ENCODE assay signal across 1 cellular context in the genomic region with DNA sequence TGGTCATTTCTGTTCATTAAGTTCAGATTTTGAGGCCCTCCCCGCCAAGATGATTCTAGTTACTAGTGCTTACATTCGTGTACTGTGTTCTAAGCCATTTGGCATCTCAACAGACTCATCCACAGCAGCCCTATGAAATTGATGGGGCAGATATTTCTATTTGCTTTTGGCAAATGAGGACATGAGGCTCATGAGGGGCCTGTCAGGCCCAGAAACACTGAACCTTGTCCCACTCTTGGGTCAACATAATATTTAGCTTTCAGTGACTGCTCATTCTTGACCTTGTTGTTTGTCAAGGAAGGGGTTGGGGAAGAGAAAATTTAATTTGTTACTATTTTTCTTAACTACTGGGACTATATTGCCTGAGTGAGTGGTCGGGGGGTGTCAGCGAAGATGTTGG.
TF ChIP-seq lines count a peak whose summit lies in the region.

No MANE protein-coding gene starts in this region.

TF ChIP-seq in HepG2, 621 proteins besides CTCF, POLR2A, EP300 and RAD21 (continued from another document and continues in another):
- TF ChIP-seq, protein P1, sequence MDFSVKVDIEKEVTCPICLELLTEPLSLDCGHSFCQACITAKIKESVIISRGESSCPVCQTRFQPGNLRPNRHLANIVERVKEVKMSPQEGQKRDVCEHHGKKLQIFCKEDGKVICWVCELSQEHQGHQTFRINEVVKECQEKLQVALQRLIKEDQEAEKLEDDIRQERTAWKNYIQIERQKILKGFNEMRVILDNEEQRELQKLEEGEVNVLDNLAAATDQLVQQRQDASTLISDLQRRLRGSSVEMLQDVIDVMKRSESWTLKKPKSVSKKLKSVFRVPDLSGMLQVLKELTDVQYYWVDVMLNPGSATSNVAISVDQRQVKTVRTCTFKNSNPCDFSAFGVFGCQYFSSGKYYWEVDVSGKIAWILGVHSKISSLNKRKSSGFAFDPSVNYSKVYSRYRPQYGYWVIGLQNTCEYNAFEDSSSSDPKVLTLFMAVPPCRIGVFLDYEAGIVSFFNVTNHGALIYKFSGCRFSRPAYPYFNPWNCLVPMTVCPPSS (IDR thresholded peaks at IDR 0.05), result no peak
- TF ChIP-seq, protein P2, sequence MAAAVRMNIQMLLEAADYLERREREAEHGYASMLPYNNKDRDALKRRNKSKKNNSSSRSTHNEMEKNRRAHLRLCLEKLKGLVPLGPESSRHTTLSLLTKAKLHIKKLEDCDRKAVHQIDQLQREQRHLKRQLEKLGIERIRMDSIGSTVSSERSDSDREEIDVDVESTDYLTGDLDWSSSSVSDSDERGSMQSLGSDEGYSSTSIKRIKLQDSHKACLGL (CRISPR knock-in tag; IDR thresholded peaks at IDR 0.05), result no peak
- TF ChIP-seq, protein P3, sequence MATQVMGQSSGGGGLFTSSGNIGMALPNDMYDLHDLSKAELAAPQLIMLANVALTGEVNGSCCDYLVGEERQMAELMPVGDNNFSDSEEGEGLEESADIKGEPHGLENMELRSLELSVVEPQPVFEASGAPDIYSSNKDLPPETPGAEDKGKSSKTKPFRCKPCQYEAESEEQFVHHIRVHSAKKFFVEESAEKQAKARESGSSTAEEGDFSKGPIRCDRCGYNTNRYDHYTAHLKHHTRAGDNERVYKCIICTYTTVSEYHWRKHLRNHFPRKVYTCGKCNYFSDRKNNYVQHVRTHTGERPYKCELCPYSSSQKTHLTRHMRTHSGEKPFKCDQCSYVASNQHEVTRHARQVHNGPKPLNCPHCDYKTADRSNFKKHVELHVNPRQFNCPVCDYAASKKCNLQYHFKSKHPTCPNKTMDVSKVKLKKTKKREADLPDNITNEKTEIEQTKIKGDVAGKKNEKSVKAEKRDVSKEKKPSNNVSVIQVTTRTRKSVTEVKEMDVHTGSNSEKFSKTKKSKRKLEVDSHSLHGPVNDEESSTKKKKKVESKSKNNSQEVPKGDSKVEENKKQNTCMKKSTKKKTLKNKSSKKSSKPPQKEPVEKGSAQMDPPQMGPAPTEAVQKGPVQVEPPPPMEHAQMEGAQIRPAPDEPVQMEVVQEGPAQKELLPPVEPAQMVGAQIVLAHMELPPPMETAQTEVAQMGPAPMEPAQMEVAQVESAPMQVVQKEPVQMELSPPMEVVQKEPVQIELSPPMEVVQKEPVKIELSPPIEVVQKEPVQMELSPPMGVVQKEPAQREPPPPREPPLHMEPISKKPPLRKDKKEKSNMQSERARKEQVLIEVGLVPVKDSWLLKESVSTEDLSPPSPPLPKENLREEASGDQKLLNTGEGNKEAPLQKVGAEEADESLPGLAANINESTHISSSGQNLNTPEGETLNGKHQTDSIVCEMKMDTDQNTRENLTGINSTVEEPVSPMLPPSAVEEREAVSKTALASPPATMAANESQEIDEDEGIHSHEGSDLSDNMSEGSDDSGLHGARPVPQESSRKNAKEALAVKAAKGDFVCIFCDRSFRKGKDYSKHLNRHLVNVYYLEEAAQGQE (IDR thresholded peaks at IDR 0.05; ENCODE audit: borderline replicate concordance in 1 of 2, low read depth in 1 of 2, low read length in 2 of 2), result peak in 1 of 2 experiments; percentile 13; a peak in 1 of 4 replicates
- TF ChIP-seq YY1 (IDR thresholded peaks at IDR 0.05; ENCODE audit: insufficient read depth, insufficient replicate concordance, low read depth, low read length), result no peak
- TF ChIP-seq, protein P4, sequence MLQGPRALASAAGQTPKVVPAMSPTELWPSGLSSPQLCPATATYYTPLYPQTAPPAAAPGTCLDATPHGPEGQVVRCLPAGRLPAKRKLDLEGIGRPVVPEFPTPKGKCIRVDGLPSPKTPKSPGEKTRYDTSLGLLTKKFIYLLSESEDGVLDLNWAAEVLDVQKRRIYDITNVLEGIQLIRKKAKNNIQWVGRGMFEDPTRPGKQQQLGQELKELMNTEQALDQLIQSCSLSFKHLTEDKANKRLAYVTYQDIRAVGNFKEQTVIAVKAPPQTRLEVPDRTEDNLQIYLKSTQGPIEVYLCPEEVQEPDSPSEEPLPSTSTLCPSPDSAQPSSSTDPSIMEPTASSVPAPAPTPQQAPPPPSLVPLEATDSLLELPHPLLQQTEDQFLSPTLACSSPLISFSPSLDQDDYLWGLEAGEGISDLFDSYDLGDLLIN (CRISPR knock-in tag; IDR thresholded peaks at IDR 0.05; ENCODE audit: borderline replicate concordance), result no peak
- TF ChIP-seq, protein P5, sequence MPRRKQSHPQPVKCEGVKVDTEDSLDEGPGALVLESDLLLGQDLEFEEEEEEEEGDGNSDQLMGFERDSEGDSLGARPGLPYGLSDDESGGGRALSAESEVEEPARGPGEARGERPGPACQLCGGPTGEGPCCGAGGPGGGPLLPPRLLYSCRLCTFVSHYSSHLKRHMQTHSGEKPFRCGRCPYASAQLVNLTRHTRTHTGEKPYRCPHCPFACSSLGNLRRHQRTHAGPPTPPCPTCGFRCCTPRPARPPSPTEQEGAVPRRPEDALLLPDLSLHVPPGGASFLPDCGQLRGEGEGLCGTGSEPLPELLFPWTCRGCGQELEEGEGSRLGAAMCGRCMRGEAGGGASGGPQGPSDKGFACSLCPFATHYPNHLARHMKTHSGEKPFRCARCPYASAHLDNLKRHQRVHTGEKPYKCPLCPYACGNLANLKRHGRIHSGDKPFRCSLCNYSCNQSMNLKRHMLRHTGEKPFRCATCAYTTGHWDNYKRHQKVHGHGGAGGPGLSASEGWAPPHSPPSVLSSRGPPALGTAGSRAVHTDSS (CRISPR knock-in tag; conservative IDR thresholded peaks at IDR 0.05), result no peak
- TF ChIP-seq, protein P6, sequence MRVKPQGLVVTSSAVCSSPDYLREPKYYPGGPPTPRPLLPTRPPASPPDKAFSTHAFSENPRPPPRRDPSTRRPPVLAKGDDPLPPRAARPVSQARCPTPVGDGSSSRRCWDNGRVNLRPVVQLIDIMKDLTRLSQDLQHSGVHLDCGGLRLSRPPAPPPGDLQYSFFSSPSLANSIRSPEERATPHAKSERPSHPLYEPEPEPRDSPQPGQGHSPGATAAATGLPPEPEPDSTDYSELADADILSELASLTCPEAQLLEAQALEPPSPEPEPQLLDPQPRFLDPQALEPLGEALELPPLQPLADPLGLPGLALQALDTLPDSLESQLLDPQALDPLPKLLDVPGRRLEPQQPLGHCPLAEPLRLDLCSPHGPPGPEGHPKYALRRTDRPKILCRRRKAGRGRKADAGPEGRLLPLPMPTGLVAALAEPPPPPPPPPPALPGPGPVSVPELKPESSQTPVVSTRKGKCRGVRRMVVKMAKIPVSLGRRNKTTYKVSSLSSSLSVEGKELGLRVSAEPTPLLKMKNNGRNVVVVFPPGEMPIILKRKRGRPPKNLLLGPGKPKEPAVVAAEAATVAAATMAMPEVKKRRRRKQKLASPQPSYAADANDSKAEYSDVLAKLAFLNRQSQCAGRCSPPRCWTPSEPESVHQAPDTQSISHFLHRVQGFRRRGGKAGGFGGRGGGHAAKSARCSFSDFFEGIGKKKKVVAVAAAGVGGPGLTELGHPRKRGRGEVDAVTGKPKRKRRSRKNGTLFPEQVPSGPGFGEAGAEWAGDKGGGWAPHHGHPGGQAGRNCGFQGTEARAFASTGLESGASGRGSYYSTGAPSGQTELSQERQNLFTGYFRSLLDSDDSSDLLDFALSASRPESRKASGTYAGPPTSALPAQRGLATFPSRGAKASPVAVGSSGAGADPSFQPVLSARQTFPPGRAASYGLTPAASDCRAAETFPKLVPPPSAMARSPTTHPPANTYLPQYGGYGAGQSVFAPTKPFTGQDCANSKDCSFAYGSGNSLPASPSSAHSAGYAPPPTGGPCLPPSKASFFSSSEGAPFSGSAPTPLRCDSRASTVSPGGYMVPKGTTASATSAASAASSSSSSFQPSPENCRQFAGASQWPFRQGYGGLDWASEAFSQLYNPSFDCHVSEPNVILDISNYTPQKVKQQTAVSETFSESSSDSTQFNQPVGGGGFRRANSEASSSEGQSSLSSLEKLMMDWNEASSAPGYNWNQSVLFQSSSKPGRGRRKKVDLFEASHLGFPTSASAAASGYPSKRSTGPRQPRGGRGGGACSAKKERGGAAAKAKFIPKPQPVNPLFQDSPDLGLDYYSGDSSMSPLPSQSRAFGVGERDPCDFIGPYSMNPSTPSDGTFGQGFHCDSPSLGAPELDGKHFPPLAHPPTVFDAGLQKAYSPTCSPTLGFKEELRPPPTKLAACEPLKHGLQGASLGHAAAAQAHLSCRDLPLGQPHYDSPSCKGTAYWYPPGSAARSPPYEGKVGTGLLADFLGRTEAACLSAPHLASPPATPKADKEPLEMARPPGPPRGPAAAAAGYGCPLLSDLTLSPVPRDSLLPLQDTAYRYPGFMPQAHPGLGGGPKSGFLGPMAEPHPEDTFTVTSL (CRISPR knock-in tag; IDR thresholded peaks at IDR 0.05; ENCODE audit: borderline replicate concordance), result 0 out of 2 replicates have a peak, but pooled peaks have one; percentile 51
- TF ChIP-seq, protein P7, sequence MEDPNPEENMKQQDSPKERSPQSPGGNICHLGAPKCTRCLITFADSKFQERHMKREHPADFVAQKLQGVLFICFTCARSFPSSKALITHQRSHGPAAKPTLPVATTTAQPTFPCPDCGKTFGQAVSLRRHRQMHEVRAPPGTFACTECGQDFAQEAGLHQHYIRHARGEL (CRISPR knock-in tag; IDR thresholded peaks at IDR 0.05), result no peak
- no peak for TF ChIP-seq JDP2 (CRISPR knock-in tag; IDR thresholded peaks at IDR 0.05; ENCODE audit: borderline replicate concordance)
- no peak for TF ChIP-seq ZNF629 (CRISPR knock-in tag; conservative IDR thresholded peaks at IDR 0.05)
- no peak for TF ChIP-seq ZFP36L2 (CRISPR knock-in tag; IDR thresholded peaks at IDR 0.05)
- peak; percentile 42; the same call in 1 of the 2 replicates for TF ChIP-seq HOXA3 (CRISPR knock-in tag; IDR thresholded peaks at IDR 0.05)
- TF ChIP-seq SP140L (CRISPR knock-in tag; IDR thresholded peaks at IDR 0.05; ENCODE audit: borderline replicate concordance), result no peak
- no peak for TF ChIP-seq KAT2B (IDR thresholded peaks at IDR 0.05; ENCODE audit: borderline replicate concordance, low read depth, low read length)
- TF ChIP-seq ZBTB38 (CRISPR knock-in tag; IDR thresholded peaks at IDR 0.05), result no peak
- TF ChIP-seq SP2 (CRISPR knock-in tag; IDR thresholded peaks at IDR 0.05), result no peak
- TF ChIP-seq ZNF207 (IDR thresholded peaks at IDR 0.05; ENCODE audit: borderline replicate concordance), result no peak
- TF ChIP-seq ZNF264 (CRISPR knock-in tag; IDR thresholded peaks at IDR 0.05), result no peak
- TF ChIP-seq KDM5A (IDR thresholded peaks at IDR 0.05; ENCODE audit: borderline replicate concordance, low read length), result 0 out of 2 replicates have a peak, but pooled peaks have one; percentile 12
- no peak for TF ChIP-seq ZNF280D (CRISPR knock-in tag; IDR thresholded peaks at IDR 0.05)
- TF ChIP-seq HMG20A (CRISPR knock-in tag; IDR thresholded peaks at IDR 0.05; ENCODE audit: borderline replicate concordance), result 0 out of 2 replicates have a peak, but pooled peaks have one; percentile 31
- no peak for TF ChIP-seq GABPB1 (CRISPR knock-in tag; IDR thresholded peaks at IDR 0.05)
- TF ChIP-seq, protein P8, sequence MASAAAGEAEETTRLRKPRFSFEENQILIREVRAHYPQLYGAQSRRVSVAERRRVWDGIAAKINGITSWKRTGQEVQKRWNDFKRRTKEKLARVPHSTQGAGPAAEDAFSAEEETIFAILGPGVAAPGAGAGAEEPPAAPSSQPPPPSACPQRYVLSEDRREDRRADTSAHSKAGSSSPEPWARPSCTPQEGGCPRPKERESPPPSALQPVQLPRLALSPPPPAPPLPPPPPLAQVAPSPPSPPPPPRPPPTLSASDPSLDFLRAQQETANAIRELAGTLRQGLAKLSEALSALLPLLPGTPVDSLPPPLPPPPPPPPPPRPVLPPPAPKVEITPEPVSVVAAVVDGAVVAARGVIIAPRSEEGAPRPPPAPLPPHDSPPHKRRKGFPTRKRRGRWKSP (CRISPR knock-in tag; IDR thresholded peaks at IDR 0.05), result no peak
- peak; percentile 76; the same call in 1 of the 2 replicates for TF ChIP-seq RXRA (CRISPR knock-in tag; IDR thresholded peaks at IDR 0.05)
- TF ChIP-seq ZNF777 (CRISPR knock-in tag; IDR thresholded peaks at IDR 0.05), result no peak
- TF ChIP-seq GATA4 (IDR thresholded peaks at IDR 0.05; ENCODE audit: borderline replicate concordance, low read depth), result peak; percentile 20; the same call in 1 of the 2 replicates
- TF ChIP-seq ZNF839 (CRISPR knock-in tag; IDR thresholded peaks at IDR 0.05; ENCODE audit: borderline replicate concordance), result no peak
- TF ChIP-seq ZBTB37 (CRISPR knock-in tag; IDR thresholded peaks at IDR 0.05), result no peak
- TF ChIP-seq, protein P9, sequence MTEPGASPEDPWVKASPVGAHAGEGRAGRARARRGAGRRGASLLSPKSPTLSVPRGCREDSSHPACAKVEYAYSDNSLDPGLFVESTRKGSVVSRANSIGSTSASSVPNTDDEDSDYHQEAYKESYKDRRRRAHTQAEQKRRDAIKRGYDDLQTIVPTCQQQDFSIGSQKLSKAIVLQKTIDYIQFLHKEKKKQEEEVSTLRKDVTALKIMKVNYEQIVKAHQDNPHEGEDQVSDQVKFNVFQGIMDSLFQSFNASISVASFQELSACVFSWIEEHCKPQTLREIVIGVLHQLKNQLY (CRISPR knock-in tag; IDR thresholded peaks at IDR 0.05), result 0 out of 2 replicates have a peak, but pooled peaks have one; percentile 48
- TF ChIP-seq NFATC3 (CRISPR knock-in tag; IDR thresholded peaks at IDR 0.05), result no peak
- TF ChIP-seq SKI (IDR thresholded peaks at IDR 0.05; ENCODE audit: partially characterized antibody), result no peak
- TF ChIP-seq FOSL2 (CRISPR knock-in tag; IDR thresholded peaks at IDR 0.05), result peak; percentile 56
- no peak for TF ChIP-seq SRSF1 (optimal IDR thresholded peaks at IDR 0.05; ENCODE audit: low read depth, low read length)
- TF ChIP-seq YEATS4 (CRISPR knock-in tag; IDR thresholded peaks at IDR 0.05; ENCODE audit: borderline replicate concordance), result peak; percentile 50; the same call in 1 of the 2 replicates
- no peak for TF ChIP-seq ZNF34 (CRISPR knock-in tag; IDR thresholded peaks at IDR 0.05; ENCODE audit: borderline replicate concordance)
